In the genomic region with DNA sequence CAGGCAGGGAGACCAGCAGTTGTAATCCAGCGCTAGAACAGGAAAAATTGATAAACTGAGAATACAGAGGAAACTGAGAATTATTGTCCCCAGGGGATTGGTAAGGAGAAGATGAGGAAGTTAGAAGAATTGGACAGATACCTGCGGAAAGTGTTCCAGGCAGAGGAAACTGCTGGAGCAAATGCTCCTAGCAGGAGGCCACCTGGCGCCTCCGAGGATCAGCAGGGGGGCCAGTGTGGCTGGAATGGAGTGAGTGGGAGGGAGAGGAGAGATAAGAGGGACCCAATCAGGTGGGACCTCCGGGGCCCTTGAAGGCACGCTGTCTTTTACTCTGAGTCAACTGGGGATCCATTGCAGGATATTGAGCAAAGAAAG, we compare ENCODE assay signal across 8 cellular contexts. TPM values are rescaled to one million over a fixed set of nuclear protein-coding genes. Genes with fewer than 3 reads are reported as not detected.
DNase-seq lines count a peak whose midpoint lies in the region; ATAC-seq, FAIRE-seq and TF ChIP-seq lines count a peak whose summit lies in the region.

No MANE protein-coding gene starts in this region.

- DNase-seq in RCC 7860 (ENCODE audit: low spot score): peak; percentile 37
- DNase-seq in esophagus muscularis mucosa (ENCODE audit: extremely low spot score): no peak
- no peak for DNase-seq in trophoblast cell
- no peak for DNase-seq in Ammon's horn (ENCODE audit: low spot score)

- no peak overlapping the region for H4K91ac ChIP-seq in trophoblast cell (ENCODE audit: low read depth, low read length)

- no peak overlapping the region for H3K14ac ChIP-seq in trophoblast cell (ENCODE audit: low read length)

- peak overlapping the region; percentile 60 to 96 (median 88) for H3K4me3 ChIP-seq in esophagus muscularis mucosa
- H3K4me3 ChIP-seq in trophoblast cell (ENCODE audit: low read depth, low read length): no peak overlapping the region

- ATAC-seq in GM18505 (IDR thresholded peaks at IDR 0.05; ENCODE audit: unreplicated experiment) (no peak), GM18870 (IDR thresholded peaks at IDR 0.05; ENCODE audit: unreplicated experiment) (no peak), GM19328 (IDR thresholded peaks at IDR 0.05; ENCODE audit: unreplicated experiment) (no peak), HG03175 (IDR thresholded peaks at IDR 0.05; ENCODE audit: unreplicated experiment) (no peak)

- no peak overlapping the region for H2AK5ac ChIP-seq in trophoblast cell (ENCODE audit: low read length)

- TF ChIP-seq POLR2A in GM18505 (IDR thresholded peaks at IDR 0.05; ENCODE audit: borderline replicate concordance, extremely low read depth, insufficient read depth, insufficient read length) (peak; percentile 12), esophagus muscularis mucosa (IDR thresholded peaks at IDR 0.05; ENCODE audit: low read depth) (no peak)

- H4K8ac ChIP-seq in trophoblast cell (ENCODE audit: low read depth, low read length): no peak overlapping the region

- intact Hi-C loops in esophagus muscularis mucosa (cut with DNase I): no loop called here

- H3K27ac ChIP-seq in esophagus muscularis mucosa (replicated peaks in 1 of 4) (peak overlapping the region; percentile 88 to 96 (median 94)), trophoblast cell (ENCODE audit: low read depth, low read length) (peak overlapping the region; percentile 38)

- H3K27me3 ChIP-seq in esophagus muscularis mucosa (no peaks in the 10 kb centered on the region), trophoblast cell (ENCODE audit: insufficient read depth, low read length) (no peaks in the 10 kb centered on the region)

- 19% methylated on average over 6 of the region's 6 CpGs for WGBS in esophagus muscularis mucosa
- no CpG with 5 or more reads among the region's 6 CpGs for WGBS in trophoblast cell (ENCODE audit: extremely low coverage, insufficient coverage, insufficient read length)

- FAIRE-seq in RCC 7860 (lab: Jason Lieb, UNC): no peak

- H3K36me3 ChIP-seq in esophagus muscularis mucosa (peaks cover 0 to 6% (median 0%) of the 10 kb centered on the region in 4 donors), trophoblast cell (ENCODE audit: control insufficient read depth in 1 of 2, insufficient read depth in 2 of 2, low read length in 2 of 2) (no peaks in the 10 kb centered on the region)

- H3K9ac ChIP-seq in trophoblast cell (ENCODE audit: low read length): no peak overlapping the region

- H3K4me1 ChIP-seq in esophagus muscularis mucosa (peaks cover 37 to 63% (median 61%) of the 10 kb centered on the region in 4 donors), trophoblast cell (ENCODE audit: control insufficient read depth in 1 of 2, insufficient read depth in 2 of 2, low read length in 2 of 2) (peaks cover 13 to 16% of the 10 kb centered on the region in 2 experiments)

- no peak overlapping the region for H2BK12ac ChIP-seq in trophoblast cell (ENCODE audit: low read length)

- H3K79me1 ChIP-seq in trophoblast cell (ENCODE audit: low read length): peaks cover 12% of the 10 kb centered on the region

- peak overlapping the region; percentile 1 for H2BK5ac ChIP-seq in trophoblast cell (ENCODE audit: low read depth, low read length, poor library complexity)

- no peak for TF ChIP-seq EP300 in esophagus muscularis mucosa (IDR thresholded peaks at IDR 0.05)

- no peak overlapping the region for H3K4ac ChIP-seq in trophoblast cell (ENCODE audit: low read depth, low read length)

- TF ChIP-seq CTCF in esophagus muscularis mucosa (IDR thresholded peaks at IDR 0.05): no peak

- H2AFZ ChIP-seq in trophoblast cell (ENCODE audit: insufficient read depth, low read length, poor library complexity): peak overlapping the region; percentile 3

- H3K9me3 ChIP-seq in esophagus muscularis mucosa (no peaks in the 10 kb centered on the region), trophoblast cell (ENCODE audit: insufficient read depth, low read depth, low read length) (no peaks in the 10 kb centered on the region)

- no peak overlapping the region for H3K18ac ChIP-seq in trophoblast cell (ENCODE audit: low read length)

- no peak overlapping the region for H2BK120ac ChIP-seq in trophoblast cell (ENCODE audit: insufficient read depth, low read length, poor library complexity)

- H3K79me2 ChIP-seq in trophoblast cell (ENCODE audit: control insufficient read depth, insufficient read depth, low read length, poor library complexity): peaks cover 6% of the 10 kb centered on the region

- H4K12ac ChIP-seq in trophoblast cell (ENCODE audit: low read depth, low read length): no peak overlapping the region

- peak overlapping the region; percentile 88 for H3K4me2 ChIP-seq in trophoblast cell (ENCODE audit: low read length)

- no peak overlapping the region for H3K23ac ChIP-seq in trophoblast cell (ENCODE audit: low read length)

RNA-seq across cellular contexts. Expression of gene ANXA6, which starts 0.7 kb away (rescaled TPM):
- total RNA-seq in esophagus muscularis mucosa: 100 to 1,000 TPM; 232 to 442 (median 374) TPM
- polyA plus RNA-seq in trophoblast cell (2013): 81.4 and 88.5 TPM in 2 replicates
